ENCODE assay signal across 8 cellular contexts in genomic region chr1:8671313-8671917, GRCh38.
DNase-seq lines count a peak whose midpoint lies in the region; ATAC-seq and TF ChIP-seq lines count a peak whose summit lies in the region.

No MANE protein-coding gene starts in this region.

- H3K36me3 ChIP-seq in CD8-positive, alpha-beta T cell (ENCODE audit: insufficient read depth, low read length): no peaks in the 10 kb centered on the region
- no peaks in the 10 kb centered on the region for H3K36me3 ChIP-seq in PC-3 (ENCODE audit: low read depth, low read length)

- DNase-seq in CD8-positive, alpha-beta T cell: peak in 1 of 7 experiments; percentile 15
- DNase-seq in HCEC 1CT (peak; percentile 71), PC-3 (peak; percentile 71), medulla oblongata (ENCODE audit: extremely low spot score) (peak; percentile 89), LoVo (ENCODE audit: low spot score) (no peak)
- DNase-seq in effector memory CD8-positive, alpha-beta T cell: peak; percentile 9
- no peak for DNase-seq in stimulated activated CD4-positive, alpha-beta T cell treated with anti-CD3 and anti-CD28 coated beads, Interleukin-12 subunit alpha, Interleukin-12 subunit beta, amount 100 ng/mL, for 4 hours

- H3K4me3 ChIP-seq in CD8-positive, alpha-beta T cell (ENCODE audit: low read depth, low read length): no peak overlapping the region
- H3K4me3 ChIP-seq in PC-3 (ENCODE audit: low read length): no peak overlapping the region

- no peak for ATAC-seq in CD8-positive, alpha-beta T cell
- ATAC-seq in PC-3 (0 out of 2 replicates have a peak, but pooled peaks have one; percentile 18), HG02588 (IDR thresholded peaks at IDR 0.05; ENCODE audit: unreplicated experiment) (no peak)
- peak; percentile 32 for ATAC-seq in effector memory CD8-positive, alpha-beta T cell (replicated peaks)

- H3K9ac ChIP-seq in PC-3 (ENCODE audit: low read length): peak overlapping the region; percentile 5; the same call in 1 of the 2 replicates

- H3K9me2 ChIP-seq in PC-3 (replicated peaks; ENCODE audit: low read length): no peaks in the 10 kb centered on the region

- H3K79me2 ChIP-seq in PC-3 (ENCODE audit: low read length): peaks cover 91% of the 10 kb centered on the region

- CTCF ChIA-PET in CD8-positive, alpha-beta T cell (lab: Charles Lee): interaction anchor here (0.7 to 1.9 kb wide), 10 partner anchors 9 to 110 kb away, joined by 3 to 22 read pairs (median 4); no protein-coding TSS in a partner anchor
- CTCF ChIA-PET in PC-3 (lab: Charles Lee): interaction anchor here (1.0 to 1.4 kb wide), 3 partner anchors 19 to 106 kb away, joined by 3 to 4 read pairs (median 4); no protein-coding TSS in a partner anchor

- no peaks in the 10 kb centered on the region for H3K27me3 Mint-ChIP-seq in CD8-positive, alpha-beta T cell (ENCODE audit: low read depth)
- H3K27me3 Mint-ChIP-seq in effector memory CD8-positive, alpha-beta T cell: no peaks in the 10 kb centered on the region

- peaks cover 33% of the 10 kb centered on the region for H3K4me1 Mint-ChIP-seq in CD8-positive, alpha-beta T cell (ENCODE audit: low read depth)
- H3K4me1 Mint-ChIP-seq in effector memory CD8-positive, alpha-beta T cell (ENCODE audit: low read depth in 2 of 2): peaks cover 12 to 15% of the 10 kb centered on the region in 2 donors

- no peaks in the 10 kb centered on the region for H3K36me3 Mint-ChIP-seq in CD8-positive, alpha-beta T cell
- H3K36me3 Mint-ChIP-seq in effector memory CD8-positive, alpha-beta T cell (ENCODE audit: insufficient read depth): no peaks in the 10 kb centered on the region

- POLR2A ChIA-PET in CD8-positive, alpha-beta T cell (lab: Charles Lee): interaction anchor here (1.1 to 1.3 kb wide), 2 partner anchors 19 to 32 kb away, joined by 3 read pairs; no protein-coding TSS in a partner anchor
- POLR2A ChIA-PET in PC-3 (lab: Charles Lee; ENCODE audit: unreplicated experiment): interaction anchor here (0.7 kb wide), 1 partner anchor 8 kb away, joined by 6 read pairs; no protein-coding TSS in a partner anchor

- H3K27ac ChIP-seq in CD8-positive, alpha-beta T cell (ENCODE audit: low read depth, low read length): no peak overlapping the region
- H3K27ac ChIP-seq in PC-3 (ENCODE audit: low read length): 0 out of 2 replicates have a peak overlapping the region, but pooled peaks have one; percentile 2

- no peak overlapping the region for H2AFZ ChIP-seq in PC-3 (ENCODE audit: low read length)

- no peak overlapping the region for H3K4me3 Mint-ChIP-seq in CD8-positive, alpha-beta T cell
- no peak overlapping the region for H3K4me3 Mint-ChIP-seq in effector memory CD8-positive, alpha-beta T cell

- BruUV-seq in PC-3 (replicated peaks; lab: Mats Ljungman, UMichigan): no TSS peak

- TF ChIP-seq CTCF in CD8-positive, alpha-beta T cell (IDR thresholded peaks at IDR 0.05): peak; percentile 70
- TF ChIP-seq CTCF in PC-3 (conservative IDR thresholded peaks at IDR 0.05; ENCODE audit: low read depth, low read length): peak; percentile 90

- no peaks in the 10 kb centered on the region for H3F3A ChIP-seq in PC-3 (ENCODE audit: low read length, unreplicated experiment)

- H3K9me3 ChIP-seq in CD8-positive, alpha-beta T cell (ENCODE audit: low read length): no peaks in the 10 kb centered on the region
- H3K9me3 ChIP-seq in PC-3 (ENCODE audit: low read length): no peaks in the 10 kb centered on the region

- H4K20me1 ChIP-seq in PC-3 (ENCODE audit: low read length): peaks cover 16% of the 10 kb centered on the region; the same call in 1 of the 2 replicates

- no peak overlapping the region for H3K27ac Mint-ChIP-seq in CD8-positive, alpha-beta T cell
- H3K27ac Mint-ChIP-seq in effector memory CD8-positive, alpha-beta T cell: no peak overlapping the region

- H3K27me3 ChIP-seq in CD8-positive, alpha-beta T cell (ENCODE audit: insufficient read depth, low read length): no peaks in the 10 kb centered on the region
- H3K27me3 ChIP-seq in PC-3 (ENCODE audit: low read length): no peaks in the 10 kb centered on the region

- intact Hi-C loops in CD8-positive, alpha-beta T cell (cut with DNase I, micrococcal nuclease): loop anchor here (1.0 to 5.0 kb wide), 2 partner anchors 56 to 110 kb away; no protein-coding TSS in a partner anchor
- intact Hi-C loops in PC-3 (cut with micrococcal nuclease): loop anchor here (1.0 to 2.0 kb wide), 2 partner anchors 101 to 110 kb away; no protein-coding TSS in a partner anchor

- H3K9me3 Mint-ChIP-seq in CD8-positive, alpha-beta T cell: no peaks in the 10 kb centered on the region
- H3K9me3 Mint-ChIP-seq in effector memory CD8-positive, alpha-beta T cell: no peaks in the 10 kb centered on the region

- H3K4me1 ChIP-seq in CD8-positive, alpha-beta T cell (ENCODE audit: insufficient read depth, low read length): peaks cover 21% of the 10 kb centered on the region
- H3K4me1 ChIP-seq in PC-3 (ENCODE audit: insufficient read depth, low read length): peaks cover 57% of the 10 kb centered on the region

- H3K4me2 ChIP-seq in PC-3 (ENCODE audit: low read length): peak overlapping the region; percentile 20; the same call in 1 of the 2 replicates

Comparison
In these comparisons a context has a peak if more than half of its experiments do, and no peak if none do; other contexts are left out.
1. ATAC-seq: peak in PC-3 (single experiment) and effector memory CD8-positive, alpha-beta T cell (single experiment); none in CD8-positive, alpha-beta T cell (single experiment) and HG02588 (single experiment).
2. DNase-seq: peak in HCEC 1CT (single experiment), PC-3 (single experiment), effector memory CD8-positive, alpha-beta T cell (3 of 3) and medulla oblongata (single experiment); none in LoVo (single experiment) and stimulated activated CD4-positive, alpha-beta T cell treated with anti-CD3 and anti-CD28 coated beads, Interleukin-12 subunit alpha, Interleukin-12 subunit beta, amount 100 ng/mL, for 4 hours (single experiment).